In the genomic region with DNA sequence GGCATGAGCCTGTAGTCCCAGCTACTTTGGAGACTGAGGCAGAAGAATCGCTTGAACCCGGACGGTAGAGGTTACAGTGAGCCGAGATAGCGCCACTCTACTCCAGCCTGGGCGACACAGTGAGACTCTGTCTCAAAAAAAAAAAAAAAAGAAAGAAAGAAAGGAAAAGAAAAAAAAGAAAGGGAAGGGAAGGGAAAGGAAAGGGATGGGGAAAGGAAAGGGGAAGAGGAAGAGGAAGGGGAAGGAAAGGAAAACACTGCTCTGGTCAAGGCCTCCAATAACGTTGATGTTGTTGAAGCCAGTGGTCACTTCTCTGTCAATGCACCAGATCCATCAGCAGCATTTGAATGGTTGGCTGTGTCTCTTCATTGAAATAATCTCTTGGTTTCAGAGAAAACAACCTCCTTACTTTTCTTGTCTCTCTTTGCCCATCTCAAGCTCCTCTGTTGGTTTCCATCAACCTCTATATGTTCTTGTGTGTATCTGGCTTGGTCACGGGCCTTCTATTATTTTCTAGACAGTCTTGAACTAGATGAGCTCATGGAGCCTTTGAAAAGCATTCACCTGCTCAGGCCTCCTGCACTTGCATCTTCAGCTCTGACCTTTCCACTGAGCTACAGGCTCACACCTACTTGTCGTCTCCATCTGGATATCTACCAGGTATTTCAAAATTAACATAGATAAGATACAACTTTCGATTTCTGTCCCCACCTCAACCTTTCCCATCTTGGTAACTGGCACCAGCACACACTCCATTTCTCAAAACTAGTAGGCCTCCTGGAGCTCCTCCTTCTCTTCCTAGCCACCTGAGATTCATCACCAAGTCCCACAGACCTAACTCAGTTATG, we compare ENCODE assay signal across 21 cellular contexts.
"Had no signal": no experiment of that assay in that cellular context is flagged by ENCODE, and none has a peak within 500 bp of the region (broad histone marks: within the 10 kb centered on the region; RNA-seq: fewer than 3 reads in every experiment).

No MANE protein-coding gene starts in this region.

- H3K27me3 ChIP-seq: esophagus muscularis mucosa, neutrophil, pancreas, tibial nerve, vagina had no signal

- H3K9me3 ChIP-seq: esophagus muscularis mucosa, neutrophil, pancreas, thoracic aorta, tibial nerve, vagina had no signal

- H3K27ac ChIP-seq: coronary artery, esophagus muscularis mucosa, neutrophil, pancreas, thoracic aorta, tibial nerve, vagina had no signal

- ATAC-seq: natural killer cell; pancreas; sciatic nerve; stimulated activated memory B cell treated with anti-CD40 and anti-IgM and Interleukin-4, amounts not matched to agents 10 μg/mL and 1 μg/mL and 100 μg/mL, for 72 hours; stimulated activated naive CD8-positive, alpha-beta T cell treated with anti-CD3 and anti-CD28 coated beads, Interleukin-15, Interleukin-2, amounts not matched to agents 100 U/mL and 50 U/mL, for 24 hours had no signal

- DNase-seq: dermis blood vessel endothelial cell; effector memory CD4-positive, alpha-beta T cell; foreskin melanocyte; glutamatergic neuron; natural killer cell; pancreas; stimulated activated CD4-positive, alpha-beta T cell treated with anti-CD3 and anti-CD28 coated beads, Interleukin-2, amount 100 ng/mL, for 24 hours; stimulated activated CD4-positive, alpha-beta T cell treated with anti-CD3 and anti-CD28 coated beads, Interleukin-4, amount 100 ng/mL, for 24 hours; stimulated activated naive CD8-positive, alpha-beta T cell treated with anti-CD3 and anti-CD28 coated beads, Interleukin-15, Interleukin-2, amounts not matched to agents 100 U/mL and 50 U/mL, for 24 hours; substantia nigra had no signal

- FAIRE-seq: endothelial cell of umbilical vein, keratinocyte, pancreas had no signal

- H3K36me3 ChIP-seq: esophagus muscularis mucosa, neutrophil, pancreas, thoracic aorta, tibial nerve, vagina had no signal

- H3K4me3 ChIP-seq: coronary artery, esophagus muscularis mucosa, lung, pancreas, thoracic aorta, tibial nerve, vagina had no signal

- H3K4me1 ChIP-seq: esophagus muscularis mucosa, pancreas, tibial nerve, vagina had no signal
